Comparison of ENCODE assay signal across 1 cellular context in the genomic region with DNA sequence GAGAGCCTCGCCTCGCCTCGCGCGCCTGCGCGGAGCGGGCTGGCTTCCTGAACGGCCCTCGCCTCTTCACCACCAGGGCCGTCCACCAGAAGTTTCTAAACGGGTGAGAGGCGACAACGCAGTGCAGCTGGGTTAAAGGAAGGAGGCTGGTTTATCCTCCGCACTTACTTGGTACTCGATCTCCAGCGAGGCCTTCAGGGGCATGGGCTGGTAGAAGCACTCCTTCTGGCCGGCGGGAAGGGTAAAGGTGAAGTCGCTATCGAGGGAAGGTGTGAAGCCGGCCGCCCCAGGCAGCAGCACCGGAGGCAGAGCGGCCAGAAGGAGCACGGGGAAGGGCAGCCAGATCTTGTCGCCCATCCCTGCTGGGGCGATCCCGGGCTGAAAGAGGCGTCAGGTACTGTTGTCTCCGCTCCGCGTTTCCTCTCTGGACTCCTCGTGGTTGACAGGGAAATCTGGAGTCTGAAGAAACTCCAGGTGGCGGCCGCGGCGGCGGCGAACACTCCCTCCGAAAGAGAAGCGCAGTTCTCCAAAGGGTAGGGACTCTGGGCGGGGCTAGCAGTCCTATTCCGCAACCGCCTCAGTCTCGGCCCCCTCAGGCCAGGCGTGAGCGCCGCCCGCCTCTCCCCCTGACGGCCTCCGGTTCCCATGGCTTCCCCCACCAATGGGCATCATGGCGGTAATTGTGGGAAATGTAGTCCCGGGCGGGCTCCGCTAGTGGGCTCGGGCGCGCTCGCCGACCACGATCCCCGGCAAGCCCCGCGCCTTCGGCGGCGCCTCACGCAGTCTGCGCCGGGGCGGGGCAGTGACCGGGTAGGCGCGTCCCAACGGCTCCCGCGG.
TF ChIP-seq lines count a peak whose summit lies in the region.

A gene (minus strand): TSS at position 528 of the 837 bp plus-strand sequence. CDS start 171 bp downstream, at position 357.

TF ChIP-seq in H1, 55 proteins besides CTCF, POLR2A, EP300 and RAD21 (continued from another document):
- TF ChIP-seq, protein P1, sequence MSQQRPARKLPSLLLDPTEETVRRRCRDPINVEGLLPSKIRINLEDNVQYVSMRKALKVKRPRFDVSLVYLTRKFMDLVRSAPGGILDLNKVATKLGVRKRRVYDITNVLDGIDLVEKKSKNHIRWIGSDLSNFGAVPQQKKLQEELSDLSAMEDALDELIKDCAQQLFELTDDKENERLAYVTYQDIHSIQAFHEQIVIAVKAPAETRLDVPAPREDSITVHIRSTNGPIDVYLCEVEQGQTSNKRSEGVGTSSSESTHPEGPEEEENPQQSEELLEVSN (IDR thresholded peaks at IDR 0.05) = peak; percentile 94
- TF ChIP-seq SUZ12 (IDR thresholded peaks at IDR 0.05; ENCODE audit: low read length) = no peak
- TF ChIP-seq HDAC6 (IDR thresholded peaks at IDR 0.05; ENCODE audit: low read depth, low read length) = no peak
- TF ChIP-seq CTBP2 (IDR thresholded peaks at IDR 0.05; ENCODE audit: borderline replicate concordance, insufficient read depth, insufficient read length, low read length) = no peak
- no peak for TF ChIP-seq RNF2 (IDR thresholded peaks at IDR 0.05; ENCODE audit: borderline replicate concordance, low read depth, low read length, missing control alignments, poor library complexity, severe bottlenecking)
- TF ChIP-seq ZNF274 (IDR thresholded peaks at IDR 0.05; ENCODE audit: borderline replicate concordance, extremely low read depth, low read length) = no peak
- peak; percentile 64 for TF ChIP-seq POLR2AphosphoS5 (IDR thresholded peaks at IDR 0.05; ENCODE audit: low read depth, low read length)
- no peak for TF ChIP-seq EGR1 (IDR thresholded peaks at IDR 0.05; ENCODE audit: borderline replicate concordance, low read depth, low read length)
- TF ChIP-seq KDM5A (IDR thresholded peaks at IDR 0.05; ENCODE audit: low read length) = no peak
- no peak; a peak in 1 of 4 replicates for TF ChIP-seq HDAC2 (IDR thresholded peaks at IDR 0.05; ENCODE audit: borderline replicate concordance in 1 of 2, low read depth in 2 of 2, low read length in 2 of 2)
- TF ChIP-seq TAF7 (optimal IDR thresholded peaks at IDR 0.05; ENCODE audit: borderline replicate concordance, low read depth, low read length) = peak; percentile 42
- TF ChIP-seq RXRA (IDR thresholded peaks at IDR 0.05; ENCODE audit: insufficient read depth, low read depth, low read length) = no peak
- no peak for TF ChIP-seq EZH2 (IDR thresholded peaks at IDR 0.05; ENCODE audit: low read depth, low read length, severe bottlenecking)
- peak; percentile 75 for TF ChIP-seq TBP (IDR thresholded peaks at IDR 0.05; ENCODE audit: low read depth, low read length)
- TF ChIP-seq SP2 (IDR thresholded peaks at IDR 0.05; ENCODE audit: low read length) = no peak
- peak; percentile 88 for TF ChIP-seq CEBPB (IDR thresholded peaks at IDR 0.05; ENCODE audit: low read depth, low read length)
- TF ChIP-seq CBX5 (IDR thresholded peaks at IDR 0.05; ENCODE audit: low read depth, low read length) = no peak
- peak; percentile 72 for TF ChIP-seq NRF1 (IDR thresholded peaks at IDR 0.05; ENCODE audit: low read depth, low read length)
- TF ChIP-seq FOSL1 (IDR thresholded peaks at IDR 0.05; ENCODE audit: insufficient read depth, low read depth, low read length) = no peak
- TF ChIP-seq SAP30 (IDR thresholded peaks at IDR 0.05; ENCODE audit: insufficient read depth, insufficient replicate concordance, low read length) = peak; percentile 62
- TF ChIP-seq, protein P2, sequence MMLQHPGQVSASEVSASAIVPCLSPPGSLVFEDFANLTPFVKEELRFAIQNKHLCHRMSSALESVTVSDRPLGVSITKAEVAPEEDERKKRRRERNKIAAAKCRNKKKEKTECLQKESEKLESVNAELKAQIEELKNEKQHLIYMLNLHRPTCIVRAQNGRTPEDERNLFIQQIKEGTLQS (IDR thresholded peaks at IDR 0.05; ENCODE audit: insufficient read depth, low read depth, low read length) = peak; percentile 33; the same call in 1 of the 2 replicates
- TF ChIP-seq, protein P3, sequence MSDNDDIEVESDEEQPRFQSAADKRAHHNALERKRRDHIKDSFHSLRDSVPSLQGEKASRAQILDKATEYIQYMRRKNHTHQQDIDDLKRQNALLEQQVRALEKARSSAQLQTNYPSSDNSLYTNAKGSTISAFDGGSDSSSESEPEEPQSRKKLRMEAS (IDR thresholded peaks at IDR 0.05) = peak; percentile 64; the same call in 1 of the 2 replicates
- TF ChIP-seq POU5F1 (IDR thresholded peaks at IDR 0.05; ENCODE audit: low read depth, low read length) = no peak
- TF ChIP-seq TEAD4 (IDR thresholded peaks at IDR 0.05; ENCODE audit: low read depth, low read length) = no peak
- TF ChIP-seq RFX5 (IDR thresholded peaks at IDR 0.05; ENCODE audit: borderline replicate concordance, low read depth, low read length) = no peak
- TF ChIP-seq, protein P4, sequence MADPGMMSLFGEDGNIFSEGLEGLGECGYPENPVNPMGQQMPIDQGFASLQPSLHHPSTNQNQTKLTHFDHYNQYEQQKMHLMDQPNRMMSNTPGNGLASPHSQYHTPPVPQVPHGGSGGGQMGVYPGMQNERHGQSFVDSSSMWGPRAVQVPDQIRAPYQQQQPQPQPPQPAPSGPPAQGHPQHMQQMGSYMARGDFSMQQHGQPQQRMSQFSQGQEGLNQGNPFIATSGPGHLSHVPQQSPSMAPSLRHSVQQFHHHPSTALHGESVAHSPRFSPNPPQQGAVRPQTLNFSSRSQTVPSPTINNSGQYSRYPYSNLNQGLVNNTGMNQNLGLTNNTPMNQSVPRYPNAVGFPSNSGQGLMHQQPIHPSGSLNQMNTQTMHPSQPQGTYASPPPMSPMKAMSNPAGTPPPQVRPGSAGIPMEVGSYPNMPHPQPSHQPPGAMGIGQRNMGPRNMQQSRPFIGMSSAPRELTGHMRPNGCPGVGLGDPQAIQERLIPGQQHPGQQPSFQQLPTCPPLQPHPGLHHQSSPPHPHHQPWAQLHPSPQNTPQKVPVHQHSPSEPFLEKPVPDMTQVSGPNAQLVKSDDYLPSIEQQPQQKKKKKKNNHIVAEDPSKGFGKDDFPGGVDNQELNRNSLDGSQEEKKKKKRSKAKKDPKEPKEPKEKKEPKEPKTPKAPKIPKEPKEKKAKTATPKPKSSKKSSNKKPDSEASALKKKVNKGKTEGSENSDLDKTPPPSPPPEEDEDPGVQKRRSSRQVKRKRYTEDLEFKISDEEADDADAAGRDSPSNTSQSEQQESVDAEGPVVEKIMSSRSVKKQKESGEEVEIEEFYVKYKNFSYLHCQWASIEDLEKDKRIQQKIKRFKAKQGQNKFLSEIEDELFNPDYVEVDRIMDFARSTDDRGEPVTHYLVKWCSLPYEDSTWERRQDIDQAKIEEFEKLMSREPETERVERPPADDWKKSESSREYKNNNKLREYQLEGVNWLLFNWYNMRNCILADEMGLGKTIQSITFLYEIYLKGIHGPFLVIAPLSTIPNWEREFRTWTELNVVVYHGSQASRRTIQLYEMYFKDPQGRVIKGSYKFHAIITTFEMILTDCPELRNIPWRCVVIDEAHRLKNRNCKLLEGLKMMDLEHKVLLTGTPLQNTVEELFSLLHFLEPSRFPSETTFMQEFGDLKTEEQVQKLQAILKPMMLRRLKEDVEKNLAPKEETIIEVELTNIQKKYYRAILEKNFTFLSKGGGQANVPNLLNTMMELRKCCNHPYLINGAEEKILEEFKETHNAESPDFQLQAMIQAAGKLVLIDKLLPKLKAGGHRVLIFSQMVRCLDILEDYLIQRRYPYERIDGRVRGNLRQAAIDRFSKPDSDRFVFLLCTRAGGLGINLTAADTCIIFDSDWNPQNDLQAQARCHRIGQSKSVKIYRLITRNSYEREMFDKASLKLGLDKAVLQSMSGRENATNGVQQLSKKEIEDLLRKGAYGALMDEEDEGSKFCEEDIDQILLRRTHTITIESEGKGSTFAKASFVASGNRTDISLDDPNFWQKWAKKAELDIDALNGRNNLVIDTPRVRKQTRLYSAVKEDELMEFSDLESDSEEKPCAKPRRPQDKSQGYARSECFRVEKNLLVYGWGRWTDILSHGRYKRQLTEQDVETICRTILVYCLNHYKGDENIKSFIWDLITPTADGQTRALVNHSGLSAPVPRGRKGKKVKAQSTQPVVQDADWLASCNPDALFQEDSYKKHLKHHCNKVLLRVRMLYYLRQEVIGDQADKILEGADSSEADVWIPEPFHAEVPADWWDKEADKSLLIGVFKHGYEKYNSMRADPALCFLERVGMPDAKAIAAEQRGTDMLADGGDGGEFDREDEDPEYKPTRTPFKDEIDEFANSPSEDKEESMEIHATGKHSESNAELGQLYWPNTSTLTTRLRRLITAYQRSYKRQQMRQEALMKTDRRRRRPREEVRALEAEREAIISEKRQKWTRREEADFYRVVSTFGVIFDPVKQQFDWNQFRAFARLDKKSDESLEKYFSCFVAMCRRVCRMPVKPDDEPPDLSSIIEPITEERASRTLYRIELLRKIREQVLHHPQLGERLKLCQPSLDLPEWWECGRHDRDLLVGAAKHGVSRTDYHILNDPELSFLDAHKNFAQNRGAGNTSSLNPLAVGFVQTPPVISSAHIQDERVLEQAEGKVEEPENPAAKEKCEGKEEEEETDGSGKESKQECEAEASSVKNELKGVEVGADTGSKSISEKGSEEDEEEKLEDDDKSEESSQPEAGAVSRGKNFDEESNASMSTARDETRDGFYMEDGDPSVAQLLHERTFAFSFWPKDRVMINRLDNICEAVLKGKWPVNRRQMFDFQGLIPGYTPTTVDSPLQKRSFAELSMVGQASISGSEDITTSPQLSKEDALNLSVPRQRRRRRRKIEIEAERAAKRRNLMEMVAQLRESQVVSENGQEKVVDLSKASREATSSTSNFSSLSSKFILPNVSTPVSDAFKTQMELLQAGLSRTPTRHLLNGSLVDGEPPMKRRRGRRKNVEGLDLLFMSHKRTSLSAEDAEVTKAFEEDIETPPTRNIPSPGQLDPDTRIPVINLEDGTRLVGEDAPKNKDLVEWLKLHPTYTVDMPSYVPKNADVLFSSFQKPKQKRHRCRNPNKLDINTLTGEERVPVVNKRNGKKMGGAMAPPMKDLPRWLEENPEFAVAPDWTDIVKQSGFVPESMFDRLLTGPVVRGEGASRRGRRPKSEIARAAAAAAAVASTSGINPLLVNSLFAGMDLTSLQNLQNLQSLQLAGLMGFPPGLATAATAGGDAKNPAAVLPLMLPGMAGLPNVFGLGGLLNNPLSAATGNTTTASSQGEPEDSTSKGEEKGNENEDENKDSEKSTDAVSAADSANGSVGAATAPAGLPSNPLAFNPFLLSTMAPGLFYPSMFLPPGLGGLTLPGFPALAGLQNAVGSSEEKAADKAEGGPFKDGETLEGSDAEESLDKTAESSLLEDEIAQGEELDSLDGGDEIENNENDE (IDR thresholded peaks at IDR 0.05; ENCODE audit: insufficient replicate concordance, low read length) = no peak
- TF ChIP-seq SIN3A (conservative IDR thresholded peaks at IDR 0.05 in 1 of 2, IDR thresholded peaks at IDR 0.05 in 1 of 2; ENCODE audit: low read depth in 1 of 2, low read length in 2 of 2) = peak in 1 of 2 experiments; percentile 83; a peak in 1 of 4 replicates
- no peak for TF ChIP-seq NANOG (IDR thresholded peaks at IDR 0.05; ENCODE audit: insufficient read depth, low read depth, low read length, poor library complexity, severe bottlenecking)
- TF ChIP-seq BCL11A (IDR thresholded peaks at IDR 0.05; ENCODE audit: low read depth in 2 of 2, low read length in 2 of 2) = no peak
- TF ChIP-seq, protein P5, sequence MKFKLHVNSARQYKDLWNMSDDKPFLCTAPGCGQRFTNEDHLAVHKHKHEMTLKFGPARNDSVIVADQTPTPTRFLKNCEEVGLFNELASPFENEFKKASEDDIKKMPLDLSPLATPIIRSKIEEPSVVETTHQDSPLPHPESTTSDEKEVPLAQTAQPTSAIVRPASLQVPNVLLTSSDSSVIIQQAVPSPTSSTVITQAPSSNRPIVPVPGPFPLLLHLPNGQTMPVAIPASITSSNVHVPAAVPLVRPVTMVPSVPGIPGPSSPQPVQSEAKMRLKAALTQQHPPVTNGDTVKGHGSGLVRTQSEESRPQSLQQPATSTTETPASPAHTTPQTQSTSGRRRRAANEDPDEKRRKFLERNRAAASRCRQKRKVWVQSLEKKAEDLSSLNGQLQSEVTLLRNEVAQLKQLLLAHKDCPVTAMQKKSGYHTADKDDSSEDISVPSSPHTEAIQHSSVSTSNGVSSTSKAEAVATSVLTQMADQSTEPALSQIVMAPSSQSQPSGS (IDR thresholded peaks at IDR 0.05; ENCODE audit: low read length) = no peak
- no peak for TF ChIP-seq JUND (IDR thresholded peaks at IDR 0.05; ENCODE audit: low read length)
- TF ChIP-seq RBBP5 (IDR thresholded peaks at IDR 0.05; ENCODE audit: borderline replicate concordance, low read depth, low read length) = peak; percentile 40; the same call in 1 of the 2 replicates
- TF ChIP-seq GABPA (IDR thresholded peaks at IDR 0.05; ENCODE audit: borderline replicate concordance, insufficient read depth, low read length) = no peak
- TF ChIP-seq SP1 (IDR thresholded peaks at IDR 0.05; ENCODE audit: low read depth, low read length) = peak; percentile 54; the same call in 1 of the 2 replicates
- TF ChIP-seq SRF (IDR thresholded peaks at IDR 0.05; ENCODE audit: low read depth, low read length) = no peak
- no peak for TF ChIP-seq CHD2 (IDR thresholded peaks at IDR 0.05; ENCODE audit: low read length)
- peak; percentile 85 for TF ChIP-seq ASH2L (IDR thresholded peaks at IDR 0.05; ENCODE audit: low read length)
- TF ChIP-seq GTF2F1 (IDR thresholded peaks at IDR 0.05; ENCODE audit: borderline replicate concordance, low read depth, low read length) = no peak
- TF ChIP-seq YY1 (IDR thresholded peaks at IDR 0.05; ENCODE audit: low read depth, low read length) = peak; percentile 78; the same call in 1 of the 2 replicates
- TF ChIP-seq BRCA1 (IDR thresholded peaks at IDR 0.05; ENCODE audit: low read depth, low read length) = no peak
- TF ChIP-seq JUN (IDR thresholded peaks at IDR 0.05; ENCODE audit: low read depth, low read length) = no peak
- TF ChIP-seq CHD1 (IDR thresholded peaks at IDR 0.05; ENCODE audit: low read depth, low read length) = no peak
- no peak for TF ChIP-seq MAFK (IDR thresholded peaks at IDR 0.05; ENCODE audit: low read depth, low read length)
- TF ChIP-seq TCF12 (IDR thresholded peaks at IDR 0.05; ENCODE audit: low read depth, low read length) = no peak
- TF ChIP-seq KDM4A (IDR thresholded peaks at IDR 0.05; ENCODE audit: low read depth, low read length, severe bottlenecking) = peak; percentile 52
- peak; percentile 90 for TF ChIP-seq CREB1 (IDR thresholded peaks at IDR 0.05)
- peak; percentile 65 for TF ChIP-seq SIX5 (IDR thresholded peaks at IDR 0.05; ENCODE audit: low read depth, low read length)
- no peak for TF ChIP-seq CBX8 (IDR thresholded peaks at IDR 0.05; ENCODE audit: borderline replicate concordance, low read depth, low read length)
- TF ChIP-seq KDM1A (IDR thresholded peaks at IDR 0.05; ENCODE audit: borderline replicate concordance, low read length) = no peak
- 0 out of 2 replicates have a peak, but pooled peaks have one; percentile 38 for TF ChIP-seq BACH1 (IDR thresholded peaks at IDR 0.05; ENCODE audit: low read length)
- peak; percentile 22; the same call in 1 of the 2 replicates for TF ChIP-seq SP4 (IDR thresholded peaks at IDR 0.05; ENCODE audit: low read length)
- TF ChIP-seq TAF1 (IDR thresholded peaks at IDR 0.05; ENCODE audit: low read depth, low read length) = peak; percentile 67
